ENCODE assay signal across 8 cellular contexts in the genomic region with DNA sequence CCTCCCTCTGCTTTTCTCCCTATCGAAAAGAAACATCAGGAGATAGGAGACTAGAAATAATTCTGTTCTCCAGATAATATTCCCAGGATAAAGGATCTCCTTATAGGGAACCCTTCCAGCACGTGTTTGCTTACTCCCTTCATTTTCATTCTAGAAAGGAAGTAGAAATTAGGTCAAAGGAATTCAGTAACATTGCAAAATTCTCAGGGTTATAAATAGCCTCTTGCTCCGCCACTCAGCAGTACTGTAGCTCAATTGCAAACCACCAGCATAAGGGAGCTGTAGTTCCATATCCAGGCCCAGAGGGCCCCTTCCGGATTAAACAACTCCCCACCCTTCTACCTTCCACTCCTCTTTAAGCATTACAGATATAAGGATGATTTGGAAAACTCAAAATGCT. TPM values are rescaled to one million over a fixed set of nuclear protein-coding genes. Genes with fewer than 3 reads are reported as not detected.
A peak's percentile ranks its signal among the peaks of the same experiment; 100 is the strongest.
DNase-seq lines count a peak whose midpoint lies in the region; ATAC-seq and TF ChIP-seq lines count a peak whose summit lies in the region.

No MANE protein-coding gene starts in this region.

- peak overlapping the region; percentile 65 for H3K4me3 Mint-ChIP-seq in activated CD4-positive, alpha-beta T cell treated with anti-CD3 and anti-CD28 coated beads, Interleukin-2, amount 10 ng/mL, durations not matched to agents 7 days and 5 days

- CTCF ChIA-PET in activated CD4-positive, alpha-beta T cell treated with anti-CD3 and anti-CD28 coated beads, Interleukin-2, amount 10 ng/mL, durations not matched to agents 7 days and 5 days (lab: Charles Lee): interaction anchor here (0.8 to 2.0 kb wide), 3 partner anchors 11 to 31 kb away, joined by 3 to 7 read pairs (median 4); no protein-coding TSS in a partner anchor

- H3K36me3 Mint-ChIP-seq in activated CD4-positive, alpha-beta T cell treated with anti-CD3 and anti-CD28 coated beads, Interleukin-2, amount 10 ng/mL, durations not matched to agents 7 days and 5 days (ENCODE audit: low read depth): peaks cover 49% of the 10 kb centered on the region

- H3K4me3 ChIP-seq in tibial nerve: peak overlapping the region in 1 of 4 donors; percentile 5
- H3K4me3 ChIP-seq in BE2C (ENCODE audit: low read depth, low read length): no peak overlapping the region

- intact Hi-C loops in left colon (cut with DNase I, micrococcal nuclease): no loop called here

- TF ChIP-seq EP300 in tibial nerve (IDR thresholded peaks at IDR 0.05): peak in 1 of 2 donors; percentile 54

- DNase-seq in activated CD4-positive, alpha-beta T cell treated with anti-CD3 and anti-CD28 coated beads, Interleukin-2, amount 10 ng/mL, durations not matched to agents 7 days and 5 days: no peak
- no peak for DNase-seq in activated CD4-positive, alpha-beta T cell treated with anti-CD3 and anti-CD28 coated beads, Interleukin-2, amount 50 U/mL, for 48 hours
- DNase-seq in astrocyte of the hippocampus (ENCODE audit: low read depth, low spot score): peak; percentile 48
- DNase-seq in left colon: no peak
- DNase-seq in tibial nerve (ENCODE audit: low spot score in 2 of 2): peak in 1 of 2 donors; percentile 43
- DNase-seq in BE2C: no peak
- DNase-seq in NCI-H1105 treated with DMSO at 0.1 percent for 48 hours (lab: John Stamatoyannopoulos, UW): no peak
- no peak for DNase-seq in NCI-H2171 (lab: John Stamatoyannopoulos, UW)

- H3K36me3 ChIP-seq in tibial nerve (peaks cover 0 to 13% (median 3%) of the 10 kb centered on the region in 3 donors), BE2C (no peaks in the 10 kb centered on the region)

- H3K4me1 ChIP-seq in tibial nerve: peaks cover 0 to 99% (median 68%) of the 10 kb centered on the region in 4 donors
- no peaks in the 10 kb centered on the region for H3K4me1 ChIP-seq in BE2C

- no peaks in the 10 kb centered on the region for H3K9me3 ChIP-seq in tibial nerve
- no peaks in the 10 kb centered on the region for H3K9me3 ChIP-seq in BE2C

- H3K27ac Mint-ChIP-seq in activated CD4-positive, alpha-beta T cell treated with anti-CD3 and anti-CD28 coated beads, Interleukin-2, amount 10 ng/mL, durations not matched to agents 7 days and 5 days: peak overlapping the region; percentile 93

- H3K9me3 Mint-ChIP-seq in activated CD4-positive, alpha-beta T cell treated with anti-CD3 and anti-CD28 coated beads, Interleukin-2, amount 10 ng/mL, durations not matched to agents 7 days and 5 days: no peaks in the 10 kb centered on the region

- POLR2A ChIA-PET in activated CD4-positive, alpha-beta T cell treated with anti-CD3 and anti-CD28 coated beads, Interleukin-2, amount 10 ng/mL, durations not matched to agents 7 days and 5 days (lab: Charles Lee): no interaction called here

- TF ChIP-seq CTCF in tibial nerve (IDR thresholded peaks at IDR 0.05) (no peak), BE2C (IDR thresholded peaks at IDR 0.05; ENCODE audit: low read depth, low read length) (no peak)

- H3K27ac ChIP-seq in tibial nerve: peak overlapping the region; percentile 32 to 98 (median 78)

- peaks cover 73% of the 10 kb centered on the region for H3K4me1 Mint-ChIP-seq in activated CD4-positive, alpha-beta T cell treated with anti-CD3 and anti-CD28 coated beads, Interleukin-2, amount 10 ng/mL, durations not matched to agents 7 days and 5 days

- peak; percentile 45 for ATAC-seq in left colon

- no peak for TF ChIP-seq POLR2A in tibial nerve (IDR thresholded peaks at IDR 0.05)

- WGBS in tibial nerve, 2 donors: 5 to 6% methylated on average over 4 of the region's 4 CpGs

- H3K27me3 ChIP-seq in tibial nerve (no peaks in the 10 kb centered on the region), BE2C (no peaks in the 10 kb centered on the region)

- H3K27me3 Mint-ChIP-seq in activated CD4-positive, alpha-beta T cell treated with anti-CD3 and anti-CD28 coated beads, Interleukin-2, amount 10 ng/mL, durations not matched to agents 7 days and 5 days: no peaks in the 10 kb centered on the region

RNA-seq across cellular contexts. Expression of a gene that starts 6.2 kb away (rescaled TPM):
- 10 to 100 TPM; 71.3 to 75.2 TPM for total RNA-seq in activated CD4-positive, alpha-beta T cell treated with anti-CD3 and anti-CD28 coated beads, Interleukin-2, amount 10 ng/mL, durations not matched to agents 7 days and 5 days
- total RNA-seq in left colon: 10 to 100 TPM; 25.3 to 30.2 TPM
- 10 to 100 TPM; 56.7 to 78.9 (median 70.5) TPM for total RNA-seq in tibial nerve
- polyA plus RNA-seq in BE2C (2012; ENCODE audit: insufficient read depth, insufficient read length, low read depth): 29.6 TPM
